Comparison of ENCODE assay signal across 14 cellular contexts in the genomic region with DNA sequence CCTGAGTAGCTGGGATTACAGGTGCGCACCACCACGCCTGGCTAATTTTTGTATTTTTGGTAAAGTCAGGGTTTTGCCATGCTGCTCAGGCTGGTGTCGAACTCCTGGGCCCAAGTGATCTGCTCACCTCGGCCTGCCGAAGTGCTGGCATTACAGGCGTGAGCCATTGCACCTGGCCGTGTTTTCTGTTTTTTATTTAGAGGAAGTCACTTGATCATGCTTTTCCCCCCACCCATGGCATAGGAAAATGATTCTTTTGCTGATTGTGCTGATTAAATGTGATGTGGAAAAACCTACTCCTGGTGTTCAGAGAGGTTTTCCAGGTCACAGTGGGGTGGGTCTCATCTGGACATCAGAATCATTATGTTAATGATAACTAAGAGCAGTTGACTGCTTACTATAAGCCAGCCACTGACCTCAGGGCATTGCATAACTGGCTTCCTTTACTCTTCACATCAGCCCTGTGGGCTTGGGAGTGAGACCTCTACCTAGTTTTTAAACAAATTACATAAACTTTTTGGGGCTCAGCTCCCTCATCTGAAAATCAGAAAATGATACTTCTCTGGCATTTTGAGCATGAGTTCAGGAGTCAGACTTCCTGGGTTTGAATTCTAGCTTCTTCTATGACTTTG.
DNase-seq lines count a peak whose midpoint lies in the region; ATAC-seq, FAIRE-seq and TF ChIP-seq lines count a peak whose summit lies in the region.
"Had no signal": no experiment of that assay in that cellular context is flagged by ENCODE, and none has a peak within 500 bp of the region (broad histone marks: within the 10 kb centered on the region; RNA-seq: fewer than 3 reads in every experiment).

No MANE protein-coding gene starts in this region.

- H4K8ac ChIP-seq in H1 (ENCODE audit: extremely low read depth, insufficient read depth, low read length) = no peak overlapping the region

- no peak overlapping the region for H3K18ac ChIP-seq in H1 (ENCODE audit: extremely low read depth, low read length)

- H3K79me2 ChIP-seq in OCI-LY3 (ENCODE audit: low read length) (peaks cover 92% of the 10 kb centered on the region), H1 (ENCODE audit: control insufficient read depth in 1 of 2, insufficient read depth in 2 of 2, low read length in 2 of 2) (peaks cover 0 to 2% of the 10 kb centered on the region in 2 experiments; a peak in 1 of 4 replicates)

- no peaks in the 10 kb centered on the region for H3K27me3 ChIP-seq in OCI-LY3 (ENCODE audit: low read depth, low read length)
- no peaks in the 10 kb centered on the region for H3K27me3 ChIP-seq in H1 (replicated peaks in 1 of 4; ENCODE audit: control insufficient read depth in 3 of 4, extremely low read depth in 1 of 4, insufficient read depth in 3 of 4, low read length in 3 of 4)

- H4K20me1 ChIP-seq in OCI-LY3 (ENCODE audit: insufficient read depth, low read length) (peaks cover 68% of the 10 kb centered on the region), H1 (replicated peaks in 1 of 2; ENCODE audit: control insufficient read depth in 1 of 2, insufficient read depth in 2 of 2, low read length in 2 of 2) (peaks cover 1 to 2% of the 10 kb centered on the region in 2 experiments)

- H3K14ac ChIP-seq in H1 (ENCODE audit: insufficient read length) = no peak overlapping the region

- no peak for FAIRE-seq in H1 (lab: Jason Lieb, UNC)
- FAIRE-seq: keratinocyte had no signal

- H3K27ac ChIP-seq in OCI-LY3 (ENCODE audit: low read length) = peak overlapping the region; percentile 47
- no peak overlapping the region for H3K27ac ChIP-seq in H1 (ENCODE audit: low read depth, low read length)
- H3K27ac ChIP-seq: thoracic aorta had no signal

- H3K36me3 Mint-ChIP-seq in T-helper 2 cell treated with Interferon-gamma antibody and Interleukin-4, amounts not matched to agents 5 μg/mL and 100 μg/mL, for 36 hours (ENCODE audit: low read depth) = peaks cover 40% of the 10 kb centered on the region
- H3K36me3 Mint-ChIP-seq in stimulated activated effector memory CD8-positive, alpha-beta T cell treated with anti-CD3 and anti-CD28 coated beads, Interleukin-12 subunit alpha, Interleukin-12 subunit beta, amount 100 ng/mL, for 72 hours = peaks cover 30% of the 10 kb centered on the region

- H3K9ac ChIP-seq in OCI-LY3 (ENCODE audit: low read length) (no peak overlapping the region), H1 (replicated peaks in 1 of 4; ENCODE audit: extremely low read depth in 1 of 4, low read depth in 3 of 4, low read length in 3 of 4) (no peak overlapping the region)

- H3K27me3 Mint-ChIP-seq in T-helper 2 cell treated with Interferon-gamma antibody and Interleukin-4, amounts not matched to agents 5 μg/mL and 100 μg/mL, for 36 hours (ENCODE audit: low read depth) = no peaks in the 10 kb centered on the region
- H3K27me3 Mint-ChIP-seq: activated naive CD8-positive, alpha-beta T cell treated with anti-CD3 and anti-CD28 coated beads for 36 hours had no signal

- no peak overlapping the region for H4K91ac ChIP-seq in H1 (replicated peaks; ENCODE audit: insufficient read length, low read length)

- POLR2A ChIA-PET in H1 (lab: Charles Lee; ENCODE audit: partially characterized antibody) = interaction anchor here (0.9 to 1.4 kb wide), 3 partner anchors 8 to 72 kb away, joined by 3 to 4 read pairs (median 3); no protein-coding TSS in a partner anchor

- H2BK5ac ChIP-seq in H1 (ENCODE audit: low read depth, low read length) = no peak overlapping the region

- CTCF ChIA-PET in H1 (lab: Charles Lee; ENCODE audit: partially characterized antibody) = interaction anchor here (0.6 to 1.4 kb wide), 6 partner anchors 15 to 226 kb away, joined by 3 to 4 read pairs (median 3); no protein-coding TSS in a partner anchor

- H3K4me1 ChIP-seq in OCI-LY3 (ENCODE audit: low read length) = peaks cover 88% of the 10 kb centered on the region
- peaks cover 4 to 27% (median 19%) of the 10 kb centered on the region in 4 experiments for H3K4me1 ChIP-seq in H1 (replicated peaks in 1 of 4; ENCODE audit: control insufficient read depth in 3 of 4, insufficient read depth in 4 of 4, low read length in 3 of 4)

- no peaks in the 10 kb centered on the region for H3K9me3 Mint-ChIP-seq in T-helper 2 cell treated with Interferon-gamma antibody and Interleukin-4, amounts not matched to agents 5 μg/mL and 100 μg/mL, for 36 hours
- no peaks in the 10 kb centered on the region for H3K9me3 Mint-ChIP-seq in stimulated activated effector memory CD8-positive, alpha-beta T cell treated with anti-CD3 and anti-CD28 coated beads, Interleukin-12 subunit alpha, Interleukin-12 subunit beta, amount 100 ng/mL, for 72 hours
- H3K9me3 Mint-ChIP-seq: activated naive CD8-positive, alpha-beta T cell treated with anti-CD3 and anti-CD28 coated beads for 36 hours had no signal

- H2BK120ac ChIP-seq in H1 (replicated peaks; ENCODE audit: low read depth, low read length) = no peak overlapping the region

- H2BK12ac ChIP-seq in H1 (ENCODE audit: low read depth, low read length) = 0 out of 2 replicates have a peak overlapping the region, but pooled peaks have one; percentile 51

- no peak overlapping the region for H2BK20ac ChIP-seq in H1 (ENCODE audit: low read length)

- peak overlapping the region; percentile 72 for H3K27ac Mint-ChIP-seq in T-helper 2 cell treated with Interferon-gamma antibody and Interleukin-4, amounts not matched to agents 5 μg/mL and 100 μg/mL, for 36 hours
- H3K27ac Mint-ChIP-seq in stimulated activated effector memory CD8-positive, alpha-beta T cell treated with anti-CD3 and anti-CD28 coated beads, Interleukin-12 subunit alpha, Interleukin-12 subunit beta, amount 100 ng/mL, for 72 hours = peak overlapping the region; percentile 7
- H3K27ac Mint-ChIP-seq: activated naive CD8-positive, alpha-beta T cell treated with anti-CD3 and anti-CD28 coated beads for 36 hours had no signal

- H3K4ac ChIP-seq in H1 (replicated peaks; ENCODE audit: insufficient read length, low read depth, low read length) = no peak overlapping the region

- no peak overlapping the region for H4K5ac ChIP-seq in H1 (ENCODE audit: insufficient read length, low read depth, low read length)

- H3K4me3 Mint-ChIP-seq in T-helper 2 cell treated with Interferon-gamma antibody and Interleukin-4, amounts not matched to agents 5 μg/mL and 100 μg/mL, for 36 hours = peak overlapping the region; percentile 13
- H3K4me3 Mint-ChIP-seq in stimulated activated effector memory CD8-positive, alpha-beta T cell treated with anti-CD3 and anti-CD28 coated beads, Interleukin-12 subunit alpha, Interleukin-12 subunit beta, amount 100 ng/mL, for 72 hours = no peak overlapping the region
- H3K4me3 Mint-ChIP-seq: activated naive CD8-positive, alpha-beta T cell treated with anti-CD3 and anti-CD28 coated beads for 36 hours had no signal

- H3K4me3 ChIP-seq in OCI-LY3 (ENCODE audit: low read length) (no peak overlapping the region), H1 (ENCODE audit: extremely low read depth in 1 of 4, insufficient read depth in 2 of 4, low read depth in 3 of 4, low read length in 4 of 4) (no peak overlapping the region)
- H3K4me3 ChIP-seq: HAP-1, thoracic aorta had no signal

- H3K4me2 ChIP-seq in OCI-LY3 (ENCODE audit: low read length) (peak overlapping the region; percentile 58; the same call in 1 of the 2 replicates), H1 (ENCODE audit: insufficient read depth in 1 of 2, low read depth in 2 of 2, low read length in 2 of 2) (peak overlapping the region in 1 of 2 experiments; percentile 52; a peak in 1 of 4 replicates)

- H3K36me3 ChIP-seq in OCI-LY3 (replicated peaks; ENCODE audit: low read depth, low read length) = peaks cover 10% of the 10 kb centered on the region
- no peaks in the 10 kb centered on the region for H3K36me3 ChIP-seq in H1 (ENCODE audit: control insufficient read depth in 2 of 4, insufficient read depth in 4 of 4, low read length in 3 of 4)
- H3K36me3 ChIP-seq: HAP-1, thoracic aorta had no signal

- no peak for TF ChIP-seq POLR2A in H1 (IDR thresholded peaks at IDR 0.05; ENCODE audit: control extremely low read depth in 1 of 2, low read depth in 2 of 2, low read length in 2 of 2)

- H2BK15ac ChIP-seq in H1 (ENCODE audit: low read length) = no peak overlapping the region

- no peaks in the 10 kb centered on the region for H3K9me3 ChIP-seq in OCI-LY3 (ENCODE audit: insufficient read depth, low read length)
- H3K9me3 ChIP-seq in H1 (ENCODE audit: insufficient read depth in 2 of 2, low read depth in 1 of 2, low read length in 1 of 2) = no peaks in the 10 kb centered on the region
- H3K9me3 ChIP-seq: HAP-1, thoracic aorta had no signal

- TF ChIP-seq CTCF in OCI-LY3 (IDR thresholded peaks at IDR 0.05; ENCODE audit: low read depth, low read length) (no peak), H1 (IDR thresholded peaks at IDR 0.05; ENCODE audit: control extremely low read depth in 1 of 3, insufficient read depth in 1 of 3, low read depth in 1 of 3, low read length in 3 of 3) (no peak)

- peaks cover 63% of the 10 kb centered on the region for H3K4me1 Mint-ChIP-seq in T-helper 2 cell treated with Interferon-gamma antibody and Interleukin-4, amounts not matched to agents 5 μg/mL and 100 μg/mL, for 36 hours (ENCODE audit: low read depth)
- peaks cover 75% of the 10 kb centered on the region for H3K4me1 Mint-ChIP-seq in stimulated activated effector memory CD8-positive, alpha-beta T cell treated with anti-CD3 and anti-CD28 coated beads, Interleukin-12 subunit alpha, Interleukin-12 subunit beta, amount 100 ng/mL, for 72 hours

- no peak for TF ChIP-seq EP300 in H1 (IDR thresholded peaks at IDR 0.05; ENCODE audit: borderline replicate concordance in 1 of 2, low read depth in 2 of 2, low read length in 2 of 2)

- H2AFZ ChIP-seq in OCI-LY3 (ENCODE audit: low read depth, low read length) (no peak overlapping the region), H1 (ENCODE audit: low read length) (no peak overlapping the region)

- no peaks in the 10 kb centered on the region; the same call in 1 of the 2 replicates for H3K23me2 ChIP-seq in H1 (ENCODE audit: low read depth, low read length)

- H3K56ac ChIP-seq in H1 (replicated peaks; ENCODE audit: insufficient read length, low read depth, low read length) = no peak overlapping the region

- TF ChIP-seq RAD21 in H1 (IDR thresholded peaks at IDR 0.05 in 1 of 2, conservative IDR thresholded peaks at IDR 0.05 in 1 of 2; ENCODE audit: low read depth in 2 of 2, low read length in 2 of 2) = no peak

- H2AK5ac ChIP-seq in H1 (ENCODE audit: low read depth, low read length) = no peak overlapping the region; the same call in 1 of the 2 replicates

- ATAC-seq in stimulated activated effector memory CD8-positive, alpha-beta T cell treated with anti-CD3 and anti-CD28 coated beads, Interleukin-12 subunit alpha, Interleukin-12 subunit beta, amount 100 ng/mL, for 72 hours = no peak
- ATAC-seq in GM18520 (IDR thresholded peaks at IDR 0.05; ENCODE audit: unreplicated experiment) = no peak

- no peak for DNase-seq in T-helper 2 cell treated with Interferon-gamma antibody and Interleukin-4, amounts not matched to agents 5 μg/mL and 100 μg/mL, for 36 hours (ENCODE audit: low spot score)
- no peak for DNase-seq in T-helper 2 cell
- no peak for DNase-seq in H1 (ENCODE audit: low read depth in 1 of 2, low spot score in 2 of 2)
- DNase-seq in stimulated activated effector memory CD8-positive, alpha-beta T cell treated with anti-CD3 and anti-CD28 coated beads, Interleukin-12 subunit alpha, Interleukin-12 subunit beta, amount 100 ng/mL, for 72 hours (ENCODE audit: low spot score in 2 of 2) = no peak
- no peak for DNase-seq in middle frontal gyrus (ENCODE audit: extremely low spot score, low spot score)
- DNase-seq in SKM-1 treated with dmso at 0.1 percent for 144 hours (lab: John Stamatoyannopoulos, UW; ENCODE audit: unreplicated experiment) = no peak
- DNase-seq: activated naive CD8-positive, alpha-beta T cell treated with anti-CD3 and anti-CD28 coated beads for 36 hours; NCI-H1417; SIG-M5 had no signal

- no peaks in the 10 kb centered on the region; the same call in 1 of the 2 replicates for H3K79me1 ChIP-seq in H1 (ENCODE audit: low read depth, low read length)

- H3K23ac ChIP-seq in H1 (ENCODE audit: insufficient read length) = no peak overlapping the region

- 98% methylated on average over 7 of the region's 7 CpGs; no CpG with 5 or more reads in 1 of the 2 experiments for WGBS in H1 (ENCODE audit: extremely low coverage in 1 of 2, insufficient coverage in 1 of 2, insufficient read length in 1 of 2, insufficient replicate concordance in 2 of 2, low coverage in 1 of 2, low lambda C conversion rate in 2 of 2, missing lambda C conversion rate in 1 of 2), 2 experiments
